19 cellular contexts compared by ENCODE assay signal in the genomic region with DNA sequence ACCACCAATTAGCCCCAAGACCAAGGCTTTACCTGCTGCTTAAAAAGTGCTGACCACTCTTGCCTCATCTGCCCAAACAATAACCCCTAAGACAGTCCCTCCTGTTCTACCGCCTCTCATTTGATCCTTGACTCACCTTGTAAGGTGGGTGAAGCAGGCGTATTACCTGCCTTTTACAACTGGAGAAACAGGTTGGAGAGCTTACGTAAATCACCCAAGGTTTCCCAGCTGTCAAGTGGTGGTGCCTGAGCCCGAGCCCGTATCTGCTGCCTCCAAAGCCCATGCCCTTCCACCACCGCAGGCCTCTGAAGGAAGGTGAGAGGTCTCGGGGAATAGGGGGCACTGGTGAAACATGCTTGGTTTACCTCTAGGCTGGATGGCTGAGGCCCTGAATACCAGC.
"Had no signal": no experiment of that assay in that cellular context is flagged by ENCODE, and none has a peak within 500 bp of the region (broad histone marks: within the 10 kb centered on the region; RNA-seq: fewer than 3 reads in every experiment).

No MANE protein-coding gene starts in this region.

- H3K9me3 Mint-ChIP-seq: activated CD4-positive, alpha-beta T cell treated with anti-CD3 and anti-CD28 coated beads, Interleukin-2, amount 10 ng/mL, durations not matched to agents 7 days and 5 days; activated naive CD4-positive, alpha-beta T cell treated with anti-CD3 and anti-CD28 coated beads, Interleukin-2, amount 50 U/mL, for 24 hours; activated T-cell treated with anti-CD3 and anti-CD28 coated beads, Interleukin-2, amount 50 U/mL, for 72 hours; nephron progenitor cell had no signal

- H3K4me3 ChIP-seq: ascending aorta, tibial artery had no signal

- H3K27ac ChIP-seq: ascending aorta, tibial artery had no signal

- H3K4me3 Mint-ChIP-seq: activated CD4-positive, alpha-beta T cell treated with anti-CD3 and anti-CD28 coated beads, Interleukin-2, amount 10 ng/mL, durations not matched to agents 7 days and 5 days; activated naive CD4-positive, alpha-beta T cell treated with anti-CD3 and anti-CD28 coated beads, Interleukin-2, amount 50 U/mL, for 24 hours; activated T-cell treated with anti-CD3 and anti-CD28 coated beads, Interleukin-2, amount 50 U/mL, for 72 hours; nephron progenitor cell had no signal

- H3K4me1 Mint-ChIP-seq: activated CD4-positive, alpha-beta T cell treated with anti-CD3 and anti-CD28 coated beads, Interleukin-2, amount 10 ng/mL, durations not matched to agents 7 days and 5 days; activated naive CD4-positive, alpha-beta T cell treated with anti-CD3 and anti-CD28 coated beads, Interleukin-2, amount 50 U/mL, for 24 hours; nephron progenitor cell had no signal

- DNase-seq: activated CD4-positive, alpha-beta T cell treated with anti-CD3 and anti-CD28 coated beads, Interleukin-2, amount 10 ng/mL, durations not matched to agents 7 days and 5 days; activated CD8-positive, alpha-beta memory T cell treated with anti-CD3 and anti-CD28 coated beads, Interleukin-2, amount 50 U/mL, for 4 hours; activated gamma-delta T cell; activated T-cell treated with anti-CD3 and anti-CD28 coated beads, Interleukin-2, amount 50 U/mL, for 72 hours; cerebellar nuclear complex; effector CD4-positive, alpha-beta T cell; foreskin melanocyte; hypothalamus; mammary epithelial cell; nephron progenitor cell; nucleus accumbens; posterior cingulate gyrus; stimulated activated CD4-positive, alpha-beta T cell treated with anti-CD3 and anti-CD28 coated beads, Interleukin-2, amount 100 ng/mL, for 24 hours; stimulated activated naive CD4-positive, alpha-beta T cell treated with Interleukin-2 at 50 U/mL for 16 hours; tibial artery had no signal

- ATAC-seq: activated CD4-positive, CD25-positive, alpha-beta regulatory T cell treated with anti-CD3 and anti-CD28 coated beads, Interleukin-2, amount 50 U/mL, for 24 hours; activated T-cell treated with anti-CD3 and anti-CD28 coated beads, Interleukin-2, amount 50 U/mL, for 72 hours; left lobe of liver had no signal

- H3K9me3 ChIP-seq: ascending aorta, tibial artery had no signal

- H3K27me3 ChIP-seq: ascending aorta, tibial artery had no signal

- H3K27me3 Mint-ChIP-seq: activated CD4-positive, alpha-beta T cell treated with anti-CD3 and anti-CD28 coated beads, Interleukin-2, amount 10 ng/mL, durations not matched to agents 7 days and 5 days; activated naive CD4-positive, alpha-beta T cell treated with anti-CD3 and anti-CD28 coated beads, Interleukin-2, amount 50 U/mL, for 24 hours had no signal

- H3K4me1 ChIP-seq: ascending aorta had no signal

- H3K27ac Mint-ChIP-seq: activated CD4-positive, alpha-beta T cell treated with anti-CD3 and anti-CD28 coated beads, Interleukin-2, amount 10 ng/mL, durations not matched to agents 7 days and 5 days; activated naive CD4-positive, alpha-beta T cell treated with anti-CD3 and anti-CD28 coated beads, Interleukin-2, amount 50 U/mL, for 24 hours; activated T-cell treated with anti-CD3 and anti-CD28 coated beads, Interleukin-2, amount 50 U/mL, for 72 hours; nephron progenitor cell had no signal
